32 cellular contexts compared by ENCODE assay signal in the genomic region with DNA sequence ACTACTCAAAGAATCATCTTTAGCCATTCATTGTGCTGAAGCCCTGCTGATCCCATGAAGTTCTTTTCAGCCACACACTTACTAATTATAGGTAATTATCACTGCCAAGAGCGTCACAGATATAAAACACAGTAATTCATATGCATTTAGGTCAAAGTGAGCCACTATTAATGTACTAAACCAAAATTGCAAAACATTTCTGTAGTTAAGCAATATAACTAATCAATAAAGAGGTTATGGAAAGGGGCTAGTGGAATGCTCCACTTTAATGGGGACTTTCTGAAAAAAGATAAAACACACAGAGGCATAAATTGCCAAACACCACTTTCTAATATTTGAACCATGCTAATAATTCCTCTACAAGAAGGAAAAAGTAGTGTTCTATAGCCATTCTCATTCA. TPM values are rescaled to one million over a fixed set of nuclear protein-coding genes. Genes with fewer than 3 reads are reported as not detected.
"Had no signal": no experiment of that assay in that cellular context is flagged by ENCODE, and none has a peak within 500 bp of the region (broad histone marks: within the 10 kb centered on the region; RNA-seq: fewer than 3 reads in every experiment).

No MANE protein-coding gene starts in this region.

- H2AFZ ChIP-seq: neural progenitor cell, parathyroid adenoma had no signal

- ATAC-seq: naive thymus-derived CD8-positive, alpha-beta T cell; natural killer cell treated with Interleukin-12 subunit alpha and Interleukin-12 subunit beta and Interleukin-15 and Interleukin-18, amount 100 ng/mL, for 72 hours; psoas muscle; right cardiac atrium; sciatic nerve; stimulated activated memory B cell treated with anti-CD40 and anti-IgM and Interleukin-4, amounts not matched to agents 10 μg/mL and 1 μg/mL and 100 μg/mL, for 72 hours; stimulated activated naive CD8-positive, alpha-beta T cell treated with anti-CD3 and anti-CD28 coated beads, Interleukin-15, amount 100 ng/mL, for 72 hours; stimulated activated naive CD8-positive, alpha-beta T cell treated with anti-CD3 and anti-CD28 coated beads, Interleukin-15, Interleukin-2, amounts not matched to agents 100 U/mL and 50 U/mL, for 24 hours; upper lobe of right lung had no signal

- H3K9me3 ChIP-seq: ovary, psoas muscle, spleen, suprapubic skin, testis, tibial artery, transverse colon, upper lobe of right lung, uterus had no signal

- H3K9ac ChIP-seq: neural progenitor cell, parathyroid adenoma had no signal

- H3K36me3 ChIP-seq: neural progenitor cell, ovary, spleen, suprapubic skin, tibial artery, transverse colon, upper lobe of right lung, uterus had no signal

- H3K27ac ChIP-seq: neural progenitor cell, ovary, parathyroid adenoma, psoas muscle, skin epidermis, spleen, suprapubic skin, testis, tibial artery, transverse colon, upper lobe of right lung, uterus had no signal

- H3K79me2 ChIP-seq: parathyroid adenoma had no signal

- H3K4me3 ChIP-seq: neural progenitor cell, ovary, psoas muscle, skin epidermis, smooth muscle cell, spleen, suprapubic skin, testis, tibial artery, transverse colon, upper lobe of right lung, uterus had no signal

- H3K27me3 ChIP-seq: neural progenitor cell, ovary, spleen, testis, upper lobe of right lung, uterus had no signal

- H3K4me1 ChIP-seq: neural progenitor cell, parathyroid adenoma, psoas muscle, spleen, testis, tibial artery, transverse colon, upper lobe of right lung, uterus had no signal

- H3K4me2 ChIP-seq: neural progenitor cell, smooth muscle cell had no signal

- DNase-seq: naive thymus-derived CD8-positive, alpha-beta T cell; occipital lobe; ovary; posterior cingulate gyrus; psoas muscle; right cardiac atrium; spleen; stimulated activated CD4-positive, alpha-beta T cell treated with anti-CD3 and anti-CD28 coated beads, Interleukin-12 subunit alpha, Interleukin-12 subunit beta, amount 100 ng/mL, for 4 hours; stimulated activated CD4-positive, alpha-beta T cell treated with anti-CD3 and anti-CD28 coated beads, Interleukin-1b, Interleukin-23, amount 100 ng/mL, for 48 hours; stimulated activated CD4-positive, alpha-beta T cell treated with anti-CD3 and anti-CD28 coated beads, Interleukin-4, amount 100 ng/mL, for 1 hour; stimulated activated CD4-positive, alpha-beta T cell treated with anti-CD3 and anti-CD28 coated beads, Interleukin-4, amount 100 ng/mL, for 4 hours; stimulated activated CD8-positive, alpha-beta memory T cell treated with anti-CD3 and anti-CD28 coated beads, Interleukin-4, amount 100 ng/mL, for 48 hours; stimulated activated naive CD4-positive, alpha-beta T cell; stimulated activated naive CD8-positive, alpha-beta T cell treated with anti-CD3 and anti-CD28 coated beads, Interleukin-15, amount 100 ng/mL, for 72 hours; stimulated activated naive CD8-positive, alpha-beta T cell treated with anti-CD3 and anti-CD28 coated beads, Interleukin-15, Interleukin-2, amounts not matched to agents 100 U/mL and 50 U/mL, for 24 hours; substantia nigra; testis; tibial artery; transverse colon; upper lobe of right lung; uterus had no signal

RNA-seq across cellular contexts. Expression of a gene that starts 7.1 kb away (rescaled TPM):
- total RNA-seq: naive thymus-derived CD8-positive, alpha-beta T cell; natural killer cell treated with Interleukin-12 subunit alpha and Interleukin-12 subunit beta and Interleukin-15 and Interleukin-18, amount 100 ng/mL, for 72 hours; osteoblast; progenitor cell of endocrine pancreas; right cardiac atrium; smooth muscle cell; suprapubic skin; upper lobe of right lung had no signal
- polyA plus RNA-seq: neural cell, smooth muscle cell had no signal
